18 cellular contexts compared by ENCODE assay signal in the genomic region with DNA sequence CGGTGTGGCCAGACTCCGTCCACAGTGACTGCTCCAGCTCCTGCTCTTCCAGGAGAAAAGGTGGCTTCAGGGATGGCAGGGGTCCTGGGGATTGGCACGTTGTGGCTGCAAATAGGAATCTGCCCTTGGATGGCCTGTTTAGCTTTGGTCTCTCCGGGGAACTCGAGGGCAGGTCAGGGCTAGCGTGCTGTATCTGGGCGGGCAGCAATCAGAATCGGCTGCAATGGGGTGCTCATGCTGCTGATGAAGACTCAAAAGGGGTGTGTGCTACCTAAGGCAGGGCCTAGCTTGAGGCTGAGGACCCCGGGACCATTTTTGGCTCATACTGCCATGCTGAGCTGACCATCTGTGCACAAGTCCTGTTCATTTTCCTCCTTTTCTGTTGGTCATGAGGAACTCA.
"Had no signal": no experiment of that assay in that cellular context is flagged by ENCODE, and none has a peak within 500 bp of the region (broad histone marks: within the 10 kb centered on the region; RNA-seq: fewer than 3 reads in every experiment).

No MANE protein-coding gene starts in this region.

- H3K4me1 ChIP-seq: prostate gland had no signal

- H3K36me3 ChIP-seq: gastrocnemius medialis, prostate gland, right lobe of liver, spleen had no signal

- H3K9me3 ChIP-seq: gastrocnemius medialis, heart right ventricle, prostate gland, right lobe of liver, spleen, tibial artery, upper lobe of left lung had no signal

- H3K27ac ChIP-seq: gastrocnemius medialis, heart right ventricle, parathyroid adenoma, right lobe of liver, spleen, tibial artery had no signal

- DNase-seq: effector memory CD4-positive, alpha-beta T cell; gastrocnemius medialis; heart right ventricle; hypothalamus; natural killer cell; occipital lobe; right lobe of liver; spleen; stimulated activated CD4-positive, alpha-beta T cell treated with anti-CD3 and anti-CD28 coated beads, Interleukin-15, amount 100 ng/mL, for 24 hours; stimulated activated CD4-positive, alpha-beta T cell treated with anti-CD3 and anti-CD28 coated beads, Interleukin-1b, Interleukin-23, amount 100 ng/mL, for 48 hours; stimulated activated CD4-positive, alpha-beta T cell treated with anti-CD3 and anti-CD28 coated beads, Interleukin-4, amount 100 ng/mL, for 24 hours; tibial artery; upper lobe of left lung had no signal

- ATAC-seq: esophagus mucosa; gastrocnemius medialis; left lobe of liver; natural killer cell; right lobe of liver; stimulated activated memory B cell treated with anti-CD40 and anti-IgM and Interleukin-4, amounts not matched to agents 10 μg/mL and 1 μg/mL and 100 μg/mL, for 72 hours had no signal

- H3K27me3 ChIP-seq: gastrocnemius medialis, heart right ventricle, right lobe of liver, spleen, tibial artery, upper lobe of left lung had no signal

- H3K4me3 ChIP-seq: gastrocnemius medialis, heart right ventricle, prostate gland, right lobe of liver, spleen, tibial artery, upper lobe of left lung had no signal
